In genomic region chr12:47812797-47813490, GRCh38 we compare ENCODE assay signal across 8 cellular contexts. TPM values are rescaled to one million over a fixed set of nuclear protein-coding genes. Genes with fewer than 3 reads are reported as not detected.
DNase-seq lines count a peak whose midpoint lies in the region; ATAC-seq and TF ChIP-seq lines count a peak whose summit lies in the region.

No MANE protein-coding gene starts in this region.

- H3K4me1 ChIP-seq in ovary (ENCODE audit: insufficient read depth): peaks cover 48% of the 10 kb centered on the region
- peaks cover 0 to 100% (median 97%) of the 10 kb centered on the region in 4 donors for H3K4me1 ChIP-seq in tibial artery

- H3K4me3 ChIP-seq in ovary: peak overlapping the region; percentile 36
- peak overlapping the region; percentile 42 to 56 for H3K4me3 ChIP-seq in tibial artery

- peak overlapping the region; percentile 97 to 98 for H3K27ac ChIP-seq in ovary
- peak overlapping the region; percentile 91 to 99 for H3K27ac ChIP-seq in tibial artery

- no peaks in the 10 kb centered on the region for H3K9me3 ChIP-seq in ovary
- no peaks in the 10 kb centered on the region for H3K9me3 ChIP-seq in tibial artery

- H3K27me3 ChIP-seq in ovary (no peaks in the 10 kb centered on the region), tibial artery (no peaks in the 10 kb centered on the region)

- in situ Hi-C loops in GM18951 (cut with MboI; ENCODE audit: low sequenced_read_pairs, unreplicated experiment): no loop called here

- intact Hi-C loops in ovary (cut with DNase I): loop anchor here in 1 of 4 donors (10.0 kb wide), 1 partner anchor 728 kb away; no protein-coding TSS in a partner anchor
- intact Hi-C loops in tibial artery (cut with DNase I; ENCODE audit: low total_unique reads): no loop called here

- no peaks in the 10 kb centered on the region for H3K36me3 ChIP-seq in ovary
- H3K36me3 ChIP-seq in tibial artery: no peaks in the 10 kb centered on the region

- no peak for TF ChIP-seq EP300 in ovary (IDR thresholded peaks at IDR 0.05)

- DNase-seq in 8988T (peak; percentile 86), germinal center (ENCODE audit: low spot score) (peak; percentile 91), ovary (peak; percentile 91 to 93 (median 92)), tibial artery (peak; percentile 91 to 98)
- DNase-seq in activated naive CD4-positive, alpha-beta T cell treated with Interleukin-2 at 50 U/mL for 16 hours: peak; percentile 95

- peak; percentile 51 for ATAC-seq in HG03139 (IDR thresholded peaks at IDR 0.05; ENCODE audit: unreplicated experiment)

- TF ChIP-seq POLR2A in GM18951 (IDR thresholded peaks at IDR 0.05; ENCODE audit: extremely low read depth, insufficient read depth, insufficient read length) (peak; percentile 38), Raji (IDR thresholded peaks at IDR 0.05; ENCODE audit: insufficient read depth, low read depth, low read length) (peak; percentile 55), ovary (IDR thresholded peaks at IDR 0.05) (peak; percentile 52)

- TF ChIP-seq CTCF in ovary (IDR thresholded peaks at IDR 0.05) (no peak), tibial artery (IDR thresholded peaks at IDR 0.05) (no peak)

- 1 to 3% (median 1%) methylated on average over 17 to 37 of the region's 37 CpGs for WGBS in ovary, 3 donors

RNA-seq across cellular contexts. Expression of gene HDAC7, which starts 6.8 kb away (rescaled TPM):
- total RNA-seq in ovary: 100 to 1,000 TPM in 5 of 7 donors, 10 to 100 TPM in 2; 47.2 to 151 (median 103) TPM
- polyA plus RNA-seq in ovary: 10 to 100 TPM; 40.1 to 79.4 TPM

RNA-seq across cellular contexts. Expression of gene SLC48A1, which starts 39.9 kb away (rescaled TPM):
- total RNA-seq in ovary: 100 to 1,000 TPM in 2 of 7 donors, 10 to 100 TPM in 5; 36.7 to 143 (median 98.3) TPM
- polyA plus RNA-seq in ovary: 10 to 100 TPM; 24.1 to 41.1 TPM

RNA-seq across cellular contexts. Expression of gene RAPGEF3, which starts 54.3 kb away (rescaled TPM):
- total RNA-seq in ovary: 100 to 1,000 TPM in 3 of 7 donors, 10 to 100 TPM in 4; 50.4 to 132 (median 93.5) TPM
- polyA plus RNA-seq in ovary: 10 to 100 TPM; 16.9 to 68.4 TPM

Comparison
In these comparisons a context has a peak if more than half of its experiments do, and no peak if none do; other contexts are left out.
1. Peak in every context shown above with its lines: DNase-seq, ATAC-seq, H3K4me3 ChIP-seq and H3K27ac ChIP-seq.